Comparison of ENCODE assay signal across 37 cellular contexts in the genomic region with DNA sequence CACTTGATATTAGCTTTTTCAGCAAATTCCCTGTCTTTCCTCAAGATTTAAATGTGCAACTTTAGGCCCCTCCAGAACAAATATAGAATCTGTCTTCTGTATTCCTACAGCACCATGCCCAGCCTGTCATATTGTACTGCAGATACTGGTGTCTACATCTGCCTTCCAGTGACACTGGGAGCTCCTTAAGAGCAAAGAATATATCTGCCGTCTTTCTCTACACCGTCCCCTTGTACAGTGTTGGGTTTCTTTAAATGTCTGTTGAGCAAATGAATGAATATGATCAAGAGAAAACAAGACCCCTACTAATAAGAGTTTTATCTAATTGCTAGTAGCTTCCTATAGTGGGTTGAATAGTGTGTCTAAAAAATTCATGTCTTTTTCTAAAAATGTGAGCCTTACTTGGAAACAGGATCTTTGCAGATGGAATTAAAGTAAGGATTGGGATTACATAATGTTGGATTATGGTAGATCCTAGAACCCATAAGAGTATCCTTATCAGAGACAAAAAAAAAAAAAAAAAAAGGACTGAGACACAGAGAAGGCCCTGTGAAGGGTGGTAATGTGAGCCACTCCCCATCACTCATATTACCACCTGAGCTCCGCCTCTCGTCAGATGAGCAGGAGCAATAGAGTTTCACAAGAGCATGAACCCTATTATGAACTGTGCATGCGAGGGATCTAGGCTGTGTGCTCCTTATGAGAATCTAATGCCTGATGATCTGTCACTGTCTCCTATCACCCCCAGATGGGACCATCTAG.
"Had no signal": no experiment of that assay in that cellular context is flagged by ENCODE, and none has a peak within 500 bp of the region (broad histone marks: within the 10 kb centered on the region; RNA-seq: fewer than 3 reads in every experiment).

No MANE protein-coding gene starts in this region.

- FAIRE-seq: colon, endometrium, endothelial cell of umbilical vein had no signal

- H3K9me3 Mint-ChIP-seq: activated T-helper 1 cell treated with anti-CD3 and anti-CD28 coated beads, Interleukin-12 subunit alpha, Interleukin-12 subunit beta, Interleukin-2, Interleukin-4 antibody, amounts not matched to agents 30 ng/mL and 10 ng/mL and 1 ng/mL, durations not matched to agents 14 hours and 24 hours and 36 hours; effector memory CD8-positive, alpha-beta T cell; T-helper 2 cell treated with Interferon-gamma antibody and Interleukin-4, amounts not matched to agents 5 μg/mL and 100 μg/mL, for 36 hours had no signal

- H3K4me3 Mint-ChIP-seq: activated CD4-positive, alpha-beta memory T cell treated with anti-CD3 and anti-CD28 coated beads for 36 hours; activated CD4-positive, alpha-beta T cell treated with anti-CD3 and anti-CD28 coated beads for 36 hours; activated CD4-positive, alpha-beta T cell treated with anti-CD3 and anti-CD28 coated beads, Interleukin-2, amount 10 ng/mL, durations not matched to agents 24 days and 14 days; activated naive CD4-positive, alpha-beta T cell treated with anti-CD3 and anti-CD28 coated beads for 36 hours; activated naive CD4-positive, alpha-beta T cell treated with anti-CD3 and anti-CD28 coated beads, Interleukin-2, amount 50 U/mL, for 24 hours; activated naive CD8-positive, alpha-beta T cell treated with anti-CD3 and anti-CD28 coated beads for 36 hours; activated naive CD8-positive, alpha-beta T cell treated with anti-CD3 and anti-CD28 coated beads, Interleukin-2, amount 50 U/mL, for 24 hours; activated T-cell treated with anti-CD3 and anti-CD28 coated beads, Interleukin-2, amount 50 U/mL, for 4 hours; activated T-helper 1 cell treated with anti-CD3 and anti-CD28 coated beads, Interleukin-12 subunit alpha, Interleukin-12 subunit beta, Interleukin-2, Interleukin-4 antibody, amounts not matched to agents 30 ng/mL and 10 ng/mL and 1 ng/mL, durations not matched to agents 14 hours and 24 hours and 36 hours; effector memory CD8-positive, alpha-beta T cell; T-helper 17 cell; T-helper 2 cell treated with Interferon-gamma antibody and Interleukin-4, amounts not matched to agents 5 μg/mL and 100 μg/mL, for 36 hours had no signal

- H3K4me1 ChIP-seq: adrenal gland had no signal

- H3K9me3 ChIP-seq: adrenal gland, body of pancreas, esophagus squamous epithelium, gastroesophageal sphincter had no signal

- H3K27ac Mint-ChIP-seq: activated CD4-positive, alpha-beta memory T cell treated with anti-CD3 and anti-CD28 coated beads for 36 hours; activated CD4-positive, alpha-beta T cell treated with anti-CD3 and anti-CD28 coated beads for 36 hours; activated CD4-positive, alpha-beta T cell treated with anti-CD3 and anti-CD28 coated beads, Interleukin-2, amount 10 ng/mL, durations not matched to agents 24 days and 14 days; activated naive CD4-positive, alpha-beta T cell treated with anti-CD3 and anti-CD28 coated beads for 36 hours; activated naive CD4-positive, alpha-beta T cell treated with anti-CD3 and anti-CD28 coated beads, Interleukin-2, amount 50 U/mL, for 24 hours; activated naive CD8-positive, alpha-beta T cell treated with anti-CD3 and anti-CD28 coated beads for 36 hours; activated naive CD8-positive, alpha-beta T cell treated with anti-CD3 and anti-CD28 coated beads, Interleukin-2, amount 50 U/mL, for 24 hours; activated T-helper 1 cell treated with anti-CD3 and anti-CD28 coated beads, Interleukin-12 subunit alpha, Interleukin-12 subunit beta, Interleukin-2, Interleukin-4 antibody, amounts not matched to agents 30 ng/mL and 10 ng/mL and 1 ng/mL, durations not matched to agents 14 hours and 24 hours and 36 hours; activated T-helper 2 cell treated with anti-CD3 and anti-CD28 coated beads, Interferon-gamma antibody, Interleukin-2, Interleukin-4, amounts not matched to agents 10 μg/mL and 5 μg/mL and 100 μg/mL, durations not matched to agents 14 hours and 24 hours and 36 hours; effector memory CD8-positive, alpha-beta T cell; T-helper 17 cell; T-helper 2 cell treated with Interferon-gamma antibody and Interleukin-4, amounts not matched to agents 5 μg/mL and 100 μg/mL, for 36 hours had no signal

- H3K36me3 ChIP-seq: adrenal gland, esophagus squamous epithelium, gastroesophageal sphincter, heart right ventricle, WERI-Rb-1 had no signal

- DNase-seq: activated CD4-positive, alpha-beta memory T cell treated with anti-CD3 and anti-CD28 coated beads for 36 hours; activated CD4-positive, alpha-beta T cell treated with anti-CD3 and anti-CD28 coated beads for 36 hours; activated CD4-positive, alpha-beta T cell treated with anti-CD3 and anti-CD28 coated beads, Interleukin-2, amount 10 ng/mL, durations not matched to agents 24 days and 14 days; activated CD4-positive, CD25-positive, alpha-beta regulatory T cell; activated CD4-positive, CD25-positive, alpha-beta regulatory T cell treated with anti-CD3 and anti-CD28 coated beads, Interleukin-2, amount 50 U/mL, for 72 hours; activated CD8-positive, alpha-beta memory T cell treated with anti-CD3 and anti-CD28 coated beads, Interleukin-2, amount 50 U/mL, for 48 hours; activated effector memory CD4-positive, alpha-beta T cell treated with anti-CD3 and anti-CD28 coated beads, Interleukin-2, amount 50 U/mL, for 16 hours; activated naive CD4-positive, alpha-beta T cell treated with anti-CD3 and anti-CD28 coated beads for 36 hours; activated naive CD8-positive, alpha-beta T cell treated with anti-CD3 and anti-CD28 coated beads for 36 hours; activated naive CD8-positive, alpha-beta T cell treated with anti-CD3 and anti-CD28 coated beads, Interleukin-2, amount 50 U/mL, for 24 hours; activated T-cell treated with anti-CD3 and anti-CD28 coated beads for 4 hours; activated T-cell treated with anti-CD3 and anti-CD28 coated beads, Interleukin-2, amount 50 U/mL, for 4 hours; adrenal gland; amygdala; aorta; body of pancreas; caudate nucleus; cortex of kidney; dermis blood vessel endothelial cell; effector CD4-positive, alpha-beta T cell; effector memory CD8-positive, alpha-beta T cell; esophagus squamous epithelium; foreskin melanocyte; heart right ventricle; T-helper 17 cell; T1000; WERI-Rb-1 had no signal

- H2AFZ ChIP-seq: hepatocyte had no signal

- H3K27ac ChIP-seq: adrenal gland, body of pancreas, epithelial cell of prostate, esophagus squamous epithelium, gastroesophageal sphincter, heart right ventricle, hepatocyte, WERI-Rb-1 had no signal

- H3K4me2 ChIP-seq: hepatocyte had no signal

- H3K27me3 Mint-ChIP-seq: activated CD4-positive, alpha-beta memory T cell treated with anti-CD3 and anti-CD28 coated beads for 36 hours; activated CD4-positive, alpha-beta T cell treated with anti-CD3 and anti-CD28 coated beads for 36 hours; activated CD4-positive, alpha-beta T cell treated with anti-CD3 and anti-CD28 coated beads, Interleukin-2, amount 10 ng/mL, durations not matched to agents 24 days and 14 days; activated naive CD4-positive, alpha-beta T cell treated with anti-CD3 and anti-CD28 coated beads, Interleukin-2, amount 50 U/mL, for 24 hours; activated naive CD8-positive, alpha-beta T cell treated with anti-CD3 and anti-CD28 coated beads for 36 hours; activated naive CD8-positive, alpha-beta T cell treated with anti-CD3 and anti-CD28 coated beads, Interleukin-2, amount 50 U/mL, for 24 hours; effector memory CD8-positive, alpha-beta T cell; T-helper 17 cell had no signal

- ATAC-seq: activated CD4-positive, alpha-beta T cell treated with anti-CD3 and anti-CD28 coated beads for 36 hours; activated naive CD8-positive, alpha-beta T cell treated with anti-CD3 and anti-CD28 coated beads, Interleukin-2, amount 50 U/mL, for 24 hours; activated T-cell treated with anti-CD3 and anti-CD28 coated beads, Interleukin-2, amount 50 U/mL, for 4 hours; body of pancreas; effector memory CD8-positive, alpha-beta T cell; gastroesophageal sphincter; T-helper 17 cell had no signal

- H3K4me3 ChIP-seq: adrenal gland, body of pancreas, esophagus squamous epithelium, gastroesophageal sphincter, heart right ventricle, hepatocyte had no signal

- H3K27me3 ChIP-seq: adrenal gland, body of pancreas, esophagus squamous epithelium, gastroesophageal sphincter, heart right ventricle, hepatocyte had no signal
